ENCODE assay signal across 7 cellular contexts in the genomic region with DNA sequence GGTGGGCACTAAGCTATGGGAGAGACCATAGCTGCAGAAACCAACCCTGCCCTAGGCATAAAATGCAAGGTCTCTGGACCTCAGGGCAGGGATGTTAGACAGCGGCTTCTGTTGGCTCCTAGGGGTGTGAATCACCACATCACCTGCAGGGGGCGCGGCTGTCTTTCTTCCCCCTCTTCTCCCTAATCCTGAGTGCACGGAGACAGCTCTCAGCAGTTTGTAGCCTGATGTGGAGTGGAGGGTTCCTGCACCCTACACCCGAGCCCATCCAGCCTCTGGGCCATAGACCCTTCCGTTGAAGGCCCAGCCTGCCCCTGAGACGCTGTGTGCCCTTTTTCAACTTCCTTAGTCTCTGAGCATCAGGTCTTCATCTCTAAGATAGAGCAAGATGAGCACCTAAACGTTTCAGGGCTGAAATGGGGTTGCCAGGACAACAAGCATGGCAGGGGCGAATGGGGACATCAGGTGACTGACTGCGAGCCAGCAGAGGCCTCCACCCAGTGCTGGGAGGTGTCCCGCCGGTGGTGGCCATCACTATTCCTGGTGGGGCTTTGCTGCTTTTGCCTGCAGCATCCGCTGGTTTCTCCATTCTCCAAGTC. TPM values are rescaled to one million over a fixed set of nuclear protein-coding genes. Genes with fewer than 3 reads are reported as not detected.
A peak's percentile ranks its signal among the peaks of the same experiment; 100 is the strongest.
DNase-seq lines count a peak whose midpoint lies in the region; ATAC-seq and TF ChIP-seq lines count a peak whose summit lies in the region.

No MANE protein-coding gene starts in this region.

- no peak overlapping the region for H3K4me3 ChIP-seq in smooth muscle cell

- WGBS in smooth muscle cell (ENCODE audit: low lambda C conversion rate) = 36% methylated on average over 13 of the region's 13 CpGs

- no peak overlapping the region for H3K27ac ChIP-seq in smooth muscle cell (ENCODE audit: low read depth)

- H3K4me2 ChIP-seq in smooth muscle cell = no peak overlapping the region

- H3K36me3 ChIP-seq in smooth muscle cell (ENCODE audit: low read depth) = no peaks in the 10 kb centered on the region

- no peak overlapping the region for H2AFZ ChIP-seq in smooth muscle cell (ENCODE audit: low read depth)

- peaks cover 26% of the 10 kb centered on the region for H3K79me2 ChIP-seq in smooth muscle cell (ENCODE audit: low read depth)

- no peaks in the 10 kb centered on the region for H3K27me3 ChIP-seq in smooth muscle cell (ENCODE audit: low read depth)

- peak; percentile 94 for TF ChIP-seq CTCF in GM12872 (IDR thresholded peaks at IDR 0.05; ENCODE audit: insufficient read depth, low read depth, low read length)
- peak; percentile 73 for TF ChIP-seq CTCF in smooth muscle cell (IDR thresholded peaks at IDR 0.05; ENCODE audit: borderline replicate concordance, insufficient read depth, poor library complexity, severe bottlenecking)

- H3F3A ChIP-seq in smooth muscle cell (ENCODE audit: low read depth) = no peaks in the 10 kb centered on the region

- H3K9me3 ChIP-seq in smooth muscle cell (replicated peaks; ENCODE audit: low read depth) = no peaks in the 10 kb centered on the region

- ATAC-seq in HG02981 (IDR thresholded peaks at IDR 0.05; ENCODE audit: unreplicated experiment) = no peak

- H3K4me1 ChIP-seq in smooth muscle cell (ENCODE audit: low read depth) = peaks cover 12% of the 10 kb centered on the region

- H4K20me1 ChIP-seq in smooth muscle cell (ENCODE audit: low read depth) = peaks cover 28% of the 10 kb centered on the region

- no peak overlapping the region for H3K9ac ChIP-seq in smooth muscle cell (ENCODE audit: low read depth)

- DNase-seq in NCI-H1694 (lab: John Stamatoyannopoulos, UW) (peak; percentile 85), T1000 (lab: John Stamatoyannopoulos, UW) (peak; percentile 56), astrocyte of the hippocampus (ENCODE audit: low read depth, low spot score) (peak; percentile 89), hypothalamus (lab: John Stamatoyannopoulos, UW) (peak in 49 of 51 donors; percentile 13 to 85 (median 62)), smooth muscle cell (lab: John Stamatoyannopoulos, UW; ENCODE audit: unreplicated experiment) (peak; percentile 60)

RNA-seq across cellular contexts. Expression of a gene that starts 2.3 kb away (rescaled TPM):
- 40.2 and 45.7 TPM in 2 replicates for total RNA-seq in smooth muscle cell
- 56.8 and 72.2 TPM in 2 replicates for polyA plus RNA-seq in smooth muscle cell

RNA-seq across cellular contexts. Expression of a gene that starts 45.5 kb away (rescaled TPM):
- 2.8 and 6.5 TPM in 2 replicates for total RNA-seq in smooth muscle cell
- 7.7 and 10.9 TPM in 2 replicates for polyA plus RNA-seq in smooth muscle cell
